Comparison of ENCODE assay signal across 28 cellular contexts in genomic region chr7:85294176-85294575, GRCh38.
"Had no signal": no experiment of that assay in that cellular context is flagged by ENCODE, and none has a peak within 500 bp of the region (broad histone marks: within the 10 kb centered on the region; RNA-seq: fewer than 3 reads in every experiment).

No MANE protein-coding gene starts in this region.

- H3K27ac Mint-ChIP-seq: activated CD4-positive, alpha-beta memory T cell treated with anti-CD3 and anti-CD28 coated beads, Interleukin-2, amount 10 ng/mL, durations not matched to agents 7 days and 5 days; activated CD4-positive, alpha-beta T cell treated with anti-CD3 and anti-CD28 coated beads, Interleukin-2, amount 10 ng/mL, durations not matched to agents 7 days and 5 days; activated naive CD4-positive, alpha-beta T cell treated with anti-CD3 and anti-CD28 coated beads, Interleukin-2, amount 10 ng/mL, durations not matched to agents 7 days and 5 days; activated naive CD4-positive, alpha-beta T cell treated with anti-CD3 and anti-CD28 coated beads, Interleukin-2, amount 50 U/mL, for 72 hours; activated naive CD8-positive, alpha-beta T cell treated with anti-CD3 and anti-CD28 coated beads, Interleukin-2, amount 10 ng/mL, durations not matched to agents 7 days and 5 days; activated T-cell treated with anti-CD3 and anti-CD28 coated beads, Interleukin-2, amount 50 U/mL, for 24 hours; activated T-cell treated with anti-CD3 and anti-CD28 coated beads, Interleukin-2, amount 50 U/mL, for 72 hours; brain had no signal

- H3K9me3 ChIP-seq: ascending aorta, breast epithelium, colonic mucosa had no signal

- H3K4me1 ChIP-seq: ascending aorta, breast epithelium, colonic mucosa had no signal

- H3K27me3 ChIP-seq: ascending aorta, breast epithelium, cardiac muscle cell, colonic mucosa had no signal

- H3K36me3 Mint-ChIP-seq: activated naive CD4-positive, alpha-beta T cell treated with anti-CD3 and anti-CD28 coated beads, Interleukin-2, amount 10 ng/mL, durations not matched to agents 7 days and 5 days; activated naive CD4-positive, alpha-beta T cell treated with anti-CD3 and anti-CD28 coated beads, Interleukin-2, amount 50 U/mL, for 72 hours; activated naive CD8-positive, alpha-beta T cell treated with anti-CD3 and anti-CD28 coated beads, Interleukin-2, amount 10 ng/mL, durations not matched to agents 7 days and 5 days; brain had no signal

- H3K4me3 ChIP-seq: ascending aorta, breast epithelium, cardiac muscle cell, colonic mucosa had no signal

- H3K36me3 ChIP-seq: ascending aorta, breast epithelium, cardiac muscle cell, colonic mucosa had no signal

- H3K4me1 Mint-ChIP-seq: activated CD4-positive, alpha-beta memory T cell treated with anti-CD3 and anti-CD28 coated beads, Interleukin-2, amount 10 ng/mL, durations not matched to agents 7 days and 5 days; activated CD4-positive, alpha-beta T cell treated with anti-CD3 and anti-CD28 coated beads, Interleukin-2, amount 10 ng/mL, durations not matched to agents 7 days and 5 days; activated naive CD4-positive, alpha-beta T cell treated with anti-CD3 and anti-CD28 coated beads, Interleukin-2, amount 10 ng/mL, durations not matched to agents 7 days and 5 days; activated naive CD8-positive, alpha-beta T cell treated with anti-CD3 and anti-CD28 coated beads, Interleukin-2, amount 10 ng/mL, durations not matched to agents 7 days and 5 days had no signal

- ATAC-seq: activated naive CD4-positive, alpha-beta T cell treated with anti-CD3 and anti-CD28 coated beads, Interleukin-2, amount 50 U/mL, for 72 hours; activated T-cell treated with anti-CD3 and anti-CD28 coated beads, Interleukin-2, amount 50 U/mL, for 72 hours had no signal

- H3K9me3 Mint-ChIP-seq: activated CD4-positive, alpha-beta memory T cell treated with anti-CD3 and anti-CD28 coated beads, Interleukin-2, amount 10 ng/mL, durations not matched to agents 7 days and 5 days; activated CD4-positive, alpha-beta T cell treated with anti-CD3 and anti-CD28 coated beads, Interleukin-2, amount 10 ng/mL, durations not matched to agents 7 days and 5 days; activated naive CD8-positive, alpha-beta T cell treated with anti-CD3 and anti-CD28 coated beads, Interleukin-2, amount 10 ng/mL, durations not matched to agents 7 days and 5 days had no signal

- FAIRE-seq: endometrium, endothelial cell of umbilical vein, frontal cortex had no signal

- H3K27ac ChIP-seq: ascending aorta, breast epithelium, cardiac muscle cell, colonic mucosa, epithelial cell of prostate had no signal

- H3K27me3 Mint-ChIP-seq: activated CD4-positive, alpha-beta memory T cell treated with anti-CD3 and anti-CD28 coated beads, Interleukin-2, amount 10 ng/mL, durations not matched to agents 7 days and 5 days; activated CD4-positive, alpha-beta T cell treated with anti-CD3 and anti-CD28 coated beads, Interleukin-2, amount 10 ng/mL, durations not matched to agents 7 days and 5 days; activated naive CD4-positive, alpha-beta T cell treated with anti-CD3 and anti-CD28 coated beads, Interleukin-2, amount 10 ng/mL, durations not matched to agents 7 days and 5 days; activated naive CD8-positive, alpha-beta T cell treated with anti-CD3 and anti-CD28 coated beads, Interleukin-2, amount 10 ng/mL, durations not matched to agents 7 days and 5 days; activated T-cell treated with anti-CD3 and anti-CD28 coated beads, Interleukin-2, amount 50 U/mL, for 24 hours; brain had no signal

- DNase-seq: activated CD4-positive, alpha-beta memory T cell treated with anti-CD3 and anti-CD28 coated beads, Interleukin-2, amount 10 ng/mL, durations not matched to agents 7 days and 5 days; activated CD4-positive, alpha-beta T cell treated with anti-CD3 and anti-CD28 coated beads for 1 hour; activated CD4-positive, alpha-beta T cell treated with anti-CD3 and anti-CD28 coated beads for 4 hours; activated CD4-positive, alpha-beta T cell treated with anti-CD3 and anti-CD28 coated beads, Interleukin-2, amount 10 ng/mL, durations not matched to agents 7 days and 5 days; activated CD4-positive, alpha-beta T cell treated with anti-CD3 and anti-CD28 coated beads, Interleukin-2, amount 50 U/mL, for 4 hours; activated CD8-positive, alpha-beta memory T cell treated with anti-CD3 and anti-CD28 coated beads, Interleukin-2, amount 50 U/mL, for 48 hours; activated gamma-delta T cell; activated naive CD4-positive, alpha-beta T cell; activated naive CD4-positive, alpha-beta T cell treated with anti-CD3 and anti-CD28 coated beads, Interleukin-2, amount 10 ng/mL, durations not matched to agents 7 days and 5 days; activated naive CD8-positive, alpha-beta T cell treated with anti-CD3 and anti-CD28 coated beads, Interleukin-2, amount 10 ng/mL, durations not matched to agents 7 days and 5 days; activated T-cell treated with anti-CD3 and anti-CD28 coated beads for 4 hours; activated T-cell treated with anti-CD3 and anti-CD28 coated beads, Interleukin-2, amount 50 U/mL, for 24 hours; activated T-cell treated with anti-CD3 and anti-CD28 coated beads, Interleukin-2, amount 50 U/mL, for 72 hours; central memory CD4-positive, alpha-beta T cell; cerebellar nuclear complex; colonic mucosa; effector CD8-positive, alpha-beta T cell; foreskin fibroblast; T-helper 2 cell had no signal

- H3K4me3 Mint-ChIP-seq: activated CD4-positive, alpha-beta memory T cell treated with anti-CD3 and anti-CD28 coated beads, Interleukin-2, amount 10 ng/mL, durations not matched to agents 7 days and 5 days; activated CD4-positive, alpha-beta T cell treated with anti-CD3 and anti-CD28 coated beads, Interleukin-2, amount 10 ng/mL, durations not matched to agents 7 days and 5 days; activated naive CD4-positive, alpha-beta T cell treated with anti-CD3 and anti-CD28 coated beads, Interleukin-2, amount 10 ng/mL, durations not matched to agents 7 days and 5 days; activated naive CD8-positive, alpha-beta T cell treated with anti-CD3 and anti-CD28 coated beads, Interleukin-2, amount 10 ng/mL, durations not matched to agents 7 days and 5 days; activated T-cell treated with anti-CD3 and anti-CD28 coated beads, Interleukin-2, amount 50 U/mL, for 24 hours; activated T-cell treated with anti-CD3 and anti-CD28 coated beads, Interleukin-2, amount 50 U/mL, for 72 hours; brain had no signal
